In the genomic region with DNA sequence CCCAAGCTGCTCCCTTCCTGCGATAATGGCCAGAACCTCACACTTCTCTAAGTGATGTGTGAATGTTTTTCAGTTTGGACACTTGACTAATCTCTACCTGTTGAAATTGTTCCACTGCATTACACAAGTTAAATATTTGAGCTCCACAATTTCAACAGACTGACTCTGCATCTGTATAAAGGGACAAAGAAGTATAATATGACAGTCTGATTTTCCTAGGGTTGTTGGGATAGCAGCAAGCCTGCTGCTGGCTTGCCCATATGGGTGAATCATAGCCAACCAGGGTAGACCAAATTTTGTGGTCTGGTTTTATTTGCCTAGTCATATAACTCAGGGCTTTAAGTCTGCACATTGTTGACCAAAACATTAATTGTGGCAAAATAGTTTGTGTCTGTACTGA, we compare ENCODE assay signal across 1 cellular context.
A peak's percentile ranks its signal among the peaks of the same experiment; 100 is the strongest.
TF ChIP-seq lines count a peak whose summit lies in the region.

No MANE protein-coding gene starts in this region.

TF ChIP-seq in HepG2, 621 proteins besides CTCF, POLR2A, EP300 and RAD21 (continued from another document and continues in another):
- peak; percentile 53 for TF ChIP-seq THAP11 (CRISPR knock-in tag; IDR thresholded peaks at IDR 0.05)
- TF ChIP-seq RCOR2 (CRISPR knock-in tag; IDR thresholded peaks at IDR 0.05) = 0 out of 2 replicates have a peak, but pooled peaks have one; percentile 63
- TF ChIP-seq NR3C1 (CRISPR knock-in tag; IDR thresholded peaks at IDR 0.05) = no peak
- no peak for TF ChIP-seq IKZF1 (IDR thresholded peaks at IDR 0.05)
- no peak for TF ChIP-seq ZNF30 (CRISPR knock-in tag; IDR thresholded peaks at IDR 0.05)
- no peak for TF ChIP-seq CBFB (CRISPR knock-in tag; IDR thresholded peaks at IDR 0.05)
- TF ChIP-seq PLRG1 (conservative IDR thresholded peaks at IDR 0.05) = no peak
- no peak for TF ChIP-seq ADNP (CRISPR knock-in tag; IDR thresholded peaks at IDR 0.05)
- TF ChIP-seq, protein P1, sequence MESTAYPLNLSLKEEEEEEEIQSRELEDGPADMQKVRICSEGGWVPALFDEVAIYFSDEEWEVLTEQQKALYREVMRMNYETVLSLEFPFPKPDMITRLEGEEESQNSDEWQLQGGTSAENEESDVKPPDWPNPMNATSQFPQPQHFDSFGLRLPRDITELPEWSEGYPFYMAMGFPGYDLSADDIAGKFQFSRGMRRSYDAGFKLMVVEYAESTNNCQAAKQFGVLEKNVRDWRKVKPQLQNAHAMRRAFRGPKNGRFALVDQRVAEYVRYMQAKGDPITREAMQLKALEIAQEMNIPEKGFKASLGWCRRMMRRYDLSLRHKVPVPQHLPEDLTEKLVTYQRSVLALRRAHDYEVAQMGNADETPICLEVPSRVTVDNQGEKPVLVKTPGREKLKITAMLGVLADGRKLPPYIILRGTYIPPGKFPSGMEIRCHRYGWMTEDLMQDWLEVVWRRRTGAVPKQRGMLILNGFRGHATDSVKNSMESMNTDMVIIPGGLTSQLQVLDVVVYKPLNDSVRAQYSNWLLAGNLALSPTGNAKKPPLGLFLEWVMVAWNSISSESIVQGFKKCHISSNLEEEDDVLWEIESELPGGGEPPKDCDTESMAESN (CRISPR knock-in tag; conservative IDR thresholded peaks at IDR 0.05) = peak; percentile 48; the same call in 1 of the 2 replicates
- TF ChIP-seq, protein P2, sequence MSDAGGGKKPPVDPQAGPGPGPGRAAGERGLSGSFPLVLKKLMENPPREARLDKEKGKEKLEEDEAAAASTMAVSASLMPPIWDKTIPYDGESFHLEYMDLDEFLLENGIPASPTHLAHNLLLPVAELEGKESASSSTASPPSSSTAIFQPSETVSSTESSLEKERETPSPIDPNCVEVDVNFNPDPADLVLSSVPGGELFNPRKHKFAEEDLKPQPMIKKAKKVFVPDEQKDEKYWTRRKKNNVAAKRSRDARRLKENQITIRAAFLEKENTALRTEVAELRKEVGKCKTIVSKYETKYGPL (CRISPR knock-in tag; IDR thresholded peaks at IDR 0.05) = no peak
- no peak for TF ChIP-seq SOX13 (IDR thresholded peaks at IDR 0.05)
- TF ChIP-seq SOX13 (CRISPR knock-in tag; conservative IDR thresholded peaks at IDR 0.05 in 1 of 2, IDR thresholded peaks at IDR 0.05 in 1 of 2) = peak in 1 of 2 experiments; percentile 78; a peak in 2 of 4 replicates
- TF ChIP-seq FOXA3 (CRISPR knock-in tag; IDR thresholded peaks at IDR 0.05) = peak; percentile 89
- TF ChIP-seq TBX3 (IDR thresholded peaks at IDR 0.05; ENCODE audit: borderline replicate concordance) = peak; percentile 74; the same call in 1 of the 2 replicates
- TF ChIP-seq TCF12 (IDR thresholded peaks at IDR 0.05) = no peak
- TF ChIP-seq TCF12 (CRISPR knock-in tag; IDR thresholded peaks at IDR 0.05) = no peak
- TF ChIP-seq CHD4 (IDR thresholded peaks at IDR 0.05; ENCODE audit: borderline replicate concordance, low read length) = 0 out of 2 replicates have a peak, but pooled peaks have one; percentile 54
- TF ChIP-seq HNRNPL (IDR thresholded peaks at IDR 0.05; ENCODE audit: low read depth, low read length) = no peak
- no peak for TF ChIP-seq ZNF678 (CRISPR knock-in tag; IDR thresholded peaks at IDR 0.05)
- peak; percentile 51; the same call in 1 of the 2 replicates for TF ChIP-seq POGZ (CRISPR knock-in tag; IDR thresholded peaks at IDR 0.05)
- TF ChIP-seq, protein P3, sequence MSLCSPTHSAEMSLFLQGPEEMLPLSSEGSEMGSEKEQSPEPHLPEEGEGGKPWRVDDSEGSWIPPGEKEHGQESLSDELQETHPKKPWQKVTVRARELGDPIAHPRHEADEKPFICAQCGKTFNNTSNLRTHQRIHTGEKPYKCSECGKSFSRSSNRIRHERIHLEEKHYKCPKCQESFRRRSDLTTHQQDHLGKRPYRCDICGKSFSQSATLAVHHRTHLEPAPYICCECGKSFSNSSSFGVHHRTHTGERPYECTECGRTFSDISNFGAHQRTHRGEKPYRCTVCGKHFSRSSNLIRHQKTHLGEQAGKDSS (CRISPR knock-in tag; IDR thresholded peaks at IDR 0.05; ENCODE audit: borderline replicate concordance, low read depth) = no peak
- TF ChIP-seq, protein P4, sequence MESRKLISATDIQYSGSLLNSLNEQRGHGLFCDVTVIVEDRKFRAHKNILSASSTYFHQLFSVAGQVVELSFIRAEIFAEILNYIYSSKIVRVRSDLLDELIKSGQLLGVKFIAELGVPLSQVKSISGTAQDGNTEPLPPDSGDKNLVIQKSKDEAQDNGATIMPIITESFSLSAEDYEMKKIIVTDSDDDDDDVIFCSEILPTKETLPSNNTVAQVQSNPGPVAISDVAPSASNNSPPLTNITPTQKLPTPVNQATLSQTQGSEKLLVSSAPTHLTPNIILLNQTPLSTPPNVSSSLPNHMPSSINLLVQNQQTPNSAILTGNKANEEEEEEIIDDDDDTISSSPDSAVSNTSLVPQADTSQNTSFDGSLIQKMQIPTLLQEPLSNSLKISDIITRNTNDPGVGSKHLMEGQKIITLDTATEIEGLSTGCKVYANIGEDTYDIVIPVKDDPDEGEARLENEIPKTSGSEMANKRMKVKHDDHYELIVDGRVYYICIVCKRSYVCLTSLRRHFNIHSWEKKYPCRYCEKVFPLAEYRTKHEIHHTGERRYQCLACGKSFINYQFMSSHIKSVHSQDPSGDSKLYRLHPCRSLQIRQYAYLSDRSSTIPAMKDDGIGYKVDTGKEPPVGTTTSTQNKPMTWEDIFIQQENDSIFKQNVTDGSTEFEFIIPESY (CRISPR knock-in tag; IDR thresholded peaks at IDR 0.05) = no peak
- TF ChIP-seq ZNF775 (CRISPR knock-in tag; IDR thresholded peaks at IDR 0.05; ENCODE audit: borderline replicate concordance) = no peak
- TF ChIP-seq, protein P5, sequence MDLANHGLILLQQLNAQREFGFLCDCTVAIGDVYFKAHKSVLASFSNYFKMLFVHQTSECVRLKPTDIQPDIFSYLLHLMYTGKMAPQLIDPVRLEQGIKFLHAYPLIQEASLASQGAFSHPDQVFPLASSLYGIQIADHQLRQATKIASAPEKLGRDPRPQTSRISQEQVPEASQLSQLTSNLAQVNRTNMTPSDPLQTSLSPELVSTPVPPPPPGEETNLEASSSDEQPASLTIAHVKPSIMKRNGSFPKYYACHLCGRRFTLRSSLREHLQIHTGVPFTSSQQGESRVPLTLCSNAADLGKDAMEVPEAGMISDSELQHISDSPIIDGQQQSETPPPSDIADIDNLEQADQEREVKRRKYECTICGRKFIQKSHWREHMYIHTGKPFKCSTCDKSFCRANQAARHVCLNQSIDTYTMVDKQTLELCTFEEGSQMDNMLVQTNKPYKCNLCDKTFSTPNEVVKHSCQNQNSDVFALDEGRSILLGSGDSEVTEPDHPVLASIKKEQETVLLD (CRISPR knock-in tag; IDR thresholded peaks at IDR 0.05; ENCODE audit: low read depth) = no peak
- TF ChIP-seq CBX5 (CRISPR knock-in tag; IDR thresholded peaks at IDR 0.05; ENCODE audit: borderline replicate concordance) = peak; percentile 34; the same call in 1 of the 2 replicates
- TF ChIP-seq SP1 (IDR thresholded peaks at IDR 0.05) = no peak
- TF ChIP-seq SP1 (CRISPR knock-in tag; IDR thresholded peaks at IDR 0.05) = no peak
- no peak for TF ChIP-seq FOXP1 (IDR thresholded peaks at IDR 0.05)
- peak; percentile 53 for TF ChIP-seq FOXP1 (CRISPR knock-in tag; IDR thresholded peaks at IDR 0.05)
- TF ChIP-seq RXRB (CRISPR knock-in tag; IDR thresholded peaks at IDR 0.05; ENCODE audit: borderline replicate concordance) = 0 out of 2 replicates have a peak, but pooled peaks have one; percentile 27
- TF ChIP-seq ZNF121 (CRISPR knock-in tag; IDR thresholded peaks at IDR 0.05) = no peak
- TF ChIP-seq, protein P6, sequence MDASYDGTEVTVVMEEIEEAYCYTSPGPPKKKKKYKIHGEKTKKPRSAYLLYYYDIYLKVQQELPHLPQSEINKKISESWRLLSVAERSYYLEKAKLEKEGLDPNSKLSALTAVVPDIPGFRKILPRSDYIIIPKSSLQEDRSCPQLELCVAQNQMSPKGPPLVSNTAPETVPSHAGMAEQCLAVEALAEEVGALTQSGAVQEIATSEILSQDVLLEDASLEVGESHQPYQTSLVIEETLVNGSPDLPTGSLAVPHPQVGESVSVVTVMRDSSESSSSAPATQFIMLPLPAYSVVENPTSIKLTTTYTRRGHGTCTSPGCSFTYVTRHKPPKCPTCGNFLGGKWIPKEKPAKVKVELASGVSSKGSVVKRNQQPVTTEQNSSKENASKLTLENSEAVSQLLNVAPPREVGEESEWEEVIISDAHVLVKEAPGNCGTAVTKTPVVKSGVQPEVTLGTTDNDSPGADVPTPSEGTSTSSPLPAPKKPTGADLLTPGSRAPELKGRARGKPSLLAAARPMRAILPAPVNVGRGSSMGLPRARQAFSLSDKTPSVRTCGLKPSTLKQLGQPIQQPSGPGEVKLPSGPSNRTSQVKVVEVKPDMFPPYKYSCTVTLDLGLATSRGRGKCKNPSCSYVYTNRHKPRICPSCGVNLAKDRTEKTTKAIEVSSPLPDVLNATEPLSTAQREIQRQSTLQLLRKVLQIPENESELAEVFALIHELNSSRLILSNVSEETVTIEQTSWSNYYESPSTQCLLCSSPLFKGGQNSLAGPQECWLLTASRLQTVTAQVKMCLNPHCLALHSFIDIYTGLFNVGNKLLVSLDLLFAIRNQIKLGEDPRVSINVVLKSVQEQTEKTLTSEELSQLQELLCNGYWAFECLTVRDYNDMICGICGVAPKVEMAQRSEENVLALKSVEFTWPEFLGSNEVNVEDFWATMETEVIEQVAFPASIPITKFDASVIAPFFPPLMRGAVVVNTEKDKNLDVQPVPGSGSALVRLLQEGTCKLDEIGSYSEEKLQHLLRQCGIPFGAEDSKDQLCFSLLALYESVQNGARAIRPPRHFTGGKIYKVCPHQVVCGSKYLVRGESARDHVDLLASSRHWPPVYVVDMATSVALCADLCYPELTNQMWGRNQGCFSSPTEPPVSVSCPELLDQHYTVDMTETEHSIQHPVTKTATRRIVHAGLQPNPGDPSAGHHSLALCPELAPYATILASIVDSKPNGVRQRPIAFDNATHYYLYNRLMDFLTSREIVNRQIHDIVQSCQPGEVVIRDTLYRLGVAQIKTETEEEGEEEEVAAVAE (CRISPR knock-in tag; IDR thresholded peaks at IDR 0.05; ENCODE audit: borderline replicate concordance) = no peak
- TF ChIP-seq MAFK (conservative IDR thresholded peaks at IDR 0.05 in 1 of 2, IDR thresholded peaks at IDR 0.05 in 1 of 2; ENCODE audit: low read length in 2 of 2) = 0 out of 4 replicates have a peak, but pooled peaks of 1 of the 2 experiments have one; percentile 2
- no peak for TF ChIP-seq RBM22 (optimal IDR thresholded peaks at IDR 0.05; ENCODE audit: low read length)
- TF ChIP-seq YEATS2 (CRISPR knock-in tag; IDR thresholded peaks at IDR 0.05; ENCODE audit: borderline replicate concordance) = 0 out of 2 replicates have a peak, but pooled peaks have one; percentile 29
- no peak for TF ChIP-seq XBP1 (CRISPR knock-in tag; IDR thresholded peaks at IDR 0.05)
- no peak for TF ChIP-seq U2AF2 (IDR thresholded peaks at IDR 0.05; ENCODE audit: low read depth, low read length)
- no peak for TF ChIP-seq ZNF337 (CRISPR knock-in tag; IDR thresholded peaks at IDR 0.05; ENCODE audit: borderline replicate concordance, low read depth)
- TF ChIP-seq, protein P7, sequence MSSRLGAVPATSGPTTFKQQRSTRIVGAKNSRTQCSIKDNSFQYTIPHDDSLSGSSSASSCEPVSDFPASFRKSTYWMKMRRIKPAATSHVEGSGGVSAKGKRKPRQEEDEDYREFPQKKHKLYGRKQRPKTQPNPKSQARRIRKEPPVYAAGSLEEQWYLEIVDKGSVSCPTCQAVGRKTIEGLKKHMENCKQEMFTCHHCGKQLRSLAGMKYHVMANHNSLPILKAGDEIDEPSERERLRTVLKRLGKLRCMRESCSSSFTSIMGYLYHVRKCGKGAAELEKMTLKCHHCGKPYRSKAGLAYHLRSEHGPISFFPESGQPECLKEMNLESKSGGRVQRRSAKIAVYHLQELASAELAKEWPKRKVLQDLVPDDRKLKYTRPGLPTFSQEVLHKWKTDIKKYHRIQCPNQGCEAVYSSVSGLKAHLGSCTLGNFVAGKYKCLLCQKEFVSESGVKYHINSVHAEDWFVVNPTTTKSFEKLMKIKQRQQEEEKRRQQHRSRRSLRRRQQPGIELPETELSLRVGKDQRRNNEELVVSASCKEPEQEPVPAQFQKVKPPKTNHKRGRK (CRISPR knock-in tag; IDR thresholded peaks at IDR 0.05) = no peak
- no peak for TF ChIP-seq REXO4 (CRISPR knock-in tag; IDR thresholded peaks at IDR 0.05; ENCODE audit: borderline replicate concordance)
- TF ChIP-seq MED1 (CRISPR knock-in tag; IDR thresholded peaks at IDR 0.05) = peak; percentile 64
- TF ChIP-seq, protein P8, sequence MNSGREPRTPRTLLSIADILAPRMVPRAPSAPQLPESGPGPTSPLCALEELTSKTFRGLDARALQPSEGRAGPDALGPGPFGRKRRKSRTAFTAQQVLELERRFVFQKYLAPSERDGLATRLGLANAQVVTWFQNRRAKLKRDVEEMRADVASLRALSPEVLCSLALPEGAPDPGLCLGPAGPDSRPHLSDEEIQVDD (CRISPR knock-in tag; IDR thresholded peaks at IDR 0.05; ENCODE audit: borderline replicate concordance) = no peak
- TF ChIP-seq ZFP37 (CRISPR knock-in tag; IDR thresholded peaks at IDR 0.05; ENCODE audit: borderline replicate concordance) = no peak
- TF ChIP-seq ZNF350 (CRISPR knock-in tag; IDR thresholded peaks at IDR 0.05; ENCODE audit: borderline replicate concordance, low read depth) = no peak
- TF ChIP-seq, protein P9, sequence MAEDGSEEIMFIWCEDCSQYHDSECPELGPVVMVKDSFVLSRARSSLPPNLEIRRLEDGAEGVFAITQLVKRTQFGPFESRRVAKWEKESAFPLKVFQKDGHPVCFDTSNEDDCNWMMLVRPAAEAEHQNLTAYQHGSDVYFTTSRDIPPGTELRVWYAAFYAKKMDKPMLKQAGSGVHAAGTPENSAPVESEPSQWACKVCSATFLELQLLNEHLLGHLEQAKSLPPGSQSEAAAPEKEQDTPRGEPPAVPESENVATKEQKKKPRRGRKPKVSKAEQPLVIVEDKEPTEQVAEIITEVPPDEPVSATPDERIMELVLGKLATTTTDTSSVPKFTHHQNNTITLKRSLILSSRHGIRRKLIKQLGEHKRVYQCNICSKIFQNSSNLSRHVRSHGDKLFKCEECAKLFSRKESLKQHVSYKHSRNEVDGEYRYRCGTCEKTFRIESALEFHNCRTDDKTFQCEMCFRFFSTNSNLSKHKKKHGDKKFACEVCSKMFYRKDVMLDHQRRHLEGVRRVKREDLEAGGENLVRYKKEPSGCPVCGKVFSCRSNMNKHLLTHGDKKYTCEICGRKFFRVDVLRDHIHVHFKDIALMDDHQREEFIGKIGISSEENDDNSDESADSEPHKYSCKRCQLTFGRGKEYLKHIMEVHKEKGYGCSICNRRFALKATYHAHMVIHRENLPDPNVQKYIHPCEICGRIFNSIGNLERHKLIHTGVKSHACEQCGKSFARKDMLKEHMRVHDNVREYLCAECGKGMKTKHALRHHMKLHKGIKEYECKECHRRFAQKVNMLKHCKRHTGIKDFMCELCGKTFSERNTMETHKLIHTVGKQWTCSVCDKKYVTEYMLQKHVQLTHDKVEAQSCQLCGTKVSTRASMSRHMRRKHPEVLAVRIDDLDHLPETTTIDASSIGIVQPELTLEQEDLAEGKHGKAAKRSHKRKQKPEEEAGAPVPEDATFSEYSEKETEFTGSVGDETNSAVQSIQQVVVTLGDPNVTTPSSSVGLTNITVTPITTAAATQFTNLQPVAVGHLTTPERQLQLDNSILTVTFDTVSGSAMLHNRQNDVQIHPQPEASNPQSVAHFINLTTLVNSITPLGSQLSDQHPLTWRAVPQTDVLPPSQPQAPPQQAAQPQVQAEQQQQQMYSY (CRISPR knock-in tag; IDR thresholded peaks at IDR 0.05) = no peak
